Comparison of ENCODE assay signal across 8 cellular contexts in the genomic region with DNA sequence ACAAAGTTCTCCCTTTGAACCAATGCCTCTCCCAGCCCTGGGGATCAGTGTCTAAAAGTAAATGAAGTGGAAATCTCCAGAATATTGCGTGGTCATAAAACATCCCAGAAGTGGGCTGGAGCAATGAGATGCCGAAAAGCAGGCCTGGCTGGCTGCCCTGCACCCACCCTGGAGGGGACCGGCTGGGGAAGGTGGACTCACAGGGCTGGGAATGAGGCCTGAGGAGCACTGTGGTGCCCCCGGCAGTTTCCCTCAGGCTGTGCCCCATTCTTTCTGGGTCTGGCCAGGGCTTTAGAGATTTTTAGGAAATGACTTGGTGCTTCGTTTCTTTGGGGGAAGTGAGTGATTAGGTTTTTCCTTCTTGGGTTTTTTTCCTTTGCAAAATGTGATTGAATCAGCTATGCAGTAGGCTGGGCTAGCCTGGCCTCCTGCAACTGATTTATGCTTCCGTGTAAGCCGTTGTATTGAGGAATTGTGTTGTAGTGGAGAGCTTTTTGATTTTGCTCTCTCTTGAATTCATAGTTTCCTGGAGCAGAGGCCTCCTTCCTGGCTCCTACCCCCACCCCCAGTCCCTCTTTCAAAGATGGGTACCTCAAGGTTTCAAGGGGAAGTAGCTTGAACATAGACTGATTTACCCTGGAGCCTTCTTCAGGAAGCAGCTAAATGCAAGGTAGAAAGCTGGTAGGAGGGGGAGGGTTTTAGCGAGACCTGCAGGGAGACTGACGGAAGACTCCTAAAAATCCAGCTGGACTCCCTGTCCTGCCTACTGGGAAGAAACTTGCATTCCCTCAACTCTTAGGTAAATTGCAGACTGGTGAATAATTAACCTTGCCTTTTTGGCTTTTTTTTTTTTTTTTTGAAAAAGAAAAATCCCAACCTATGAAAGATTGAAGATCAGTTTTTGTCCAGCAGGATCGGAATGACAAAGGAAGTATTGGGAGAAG.
DNase-seq lines count a peak whose midpoint lies in the region; ATAC-seq and TF ChIP-seq lines count a peak whose summit lies in the region.

No MANE protein-coding gene starts in this region.

- ATAC-seq in HG02840 (IDR thresholded peaks at IDR 0.05; ENCODE audit: low FRiP score, unreplicated experiment) (no peak), foreskin keratinocyte (no peak)

- peaks cover 22% of the 10 kb centered on the region for H3K4me1 Mint-ChIP-seq in Calu3 (ENCODE audit: low read depth, unreplicated experiment)

- no peak for TF ChIP-seq POLR2A in ovary (IDR thresholded peaks at IDR 0.05)

- peak overlapping the region; percentile 79 for H3K27ac Mint-ChIP-seq in Calu3 (ENCODE audit: unreplicated experiment)

- peak overlapping the region; percentile 76 for H3K4me3 Mint-ChIP-seq in Calu3 (ENCODE audit: low read depth, unreplicated experiment)

- 54 to 73% (median 56%) methylated on average over 10 of the region's 10 CpGs for WGBS in ovary, 3 donors

- no peak for TF ChIP-seq EP300 in ovary (IDR thresholded peaks at IDR 0.05)

- no peaks in the 10 kb centered on the region for H3K27me3 Mint-ChIP-seq in Calu3 (ENCODE audit: unreplicated experiment)

- H3K9me3 Mint-ChIP-seq in Calu3 (ENCODE audit: low read depth, unreplicated experiment) = no peaks in the 10 kb centered on the region

- H3K36me3 Mint-ChIP-seq in Calu3 (ENCODE audit: insufficient read depth, unreplicated experiment) = peaks cover 35% of the 10 kb centered on the region

- CTCF ChIA-PET in Calu3 (lab: Charles Lee) = interaction anchor here (0.5 to 1.8 kb wide), 2 partner anchors 20 to 180 kb away, joined by 4 to 5 read pairs; no protein-coding TSS in a partner anchor

- DNase-seq in Calu3 (no peak), NOMO-1 treated with dmso at 0.1 percent for 144 hours (lab: John Stamatoyannopoulos, UW; ENCODE audit: unreplicated experiment) (peak; percentile 21), epithelial cell of proximal tubule (ENCODE audit: low read depth) (no peak), ovary (no peak), foreskin keratinocyte (no peak), GM13976 (ENCODE audit: low spot score) (no peak)
- DNase-seq in stimulated activated CD4-positive, alpha-beta T cell treated with anti-CD3 and anti-CD28 coated beads, Interleukin-4, amount 100 ng/mL, for 1 hour = no peak

- no peaks in the 10 kb centered on the region for H3K27me3 ChIP-seq in ovary
- H3K27me3 ChIP-seq in foreskin keratinocyte = no peaks in the 10 kb centered on the region

- intact Hi-C loops in Calu3 (cut with micrococcal nuclease; ENCODE audit: unreplicated experiment) (no loop called here), ovary (cut with DNase I) (loop anchor here in 1 of 4 donors (5.0 kb wide), 1 partner anchor 286 kb away; no protein-coding TSS in a partner anchor)

- no peaks in the 10 kb centered on the region for H3K36me3 ChIP-seq in ovary

- no peaks in the 10 kb centered on the region for H3K9me3 ChIP-seq in ovary

- H3K4me3 ChIP-seq in epithelial cell of proximal tubule (ENCODE audit: low read depth, low read length) (peak overlapping the region; percentile 75), ovary (no peak overlapping the region)

- BruUV-seq in Calu3 (replicated peaks; lab: Mats Ljungman, UMichigan) = no TSS peak

- H3K27ac ChIP-seq in ovary (peak overlapping the region; percentile 35 to 81), foreskin keratinocyte (no peak overlapping the region)

- peaks cover 13% of the 10 kb centered on the region for H3K4me1 ChIP-seq in ovary (ENCODE audit: insufficient read depth)
- peaks cover 15% of the 10 kb centered on the region for H3K4me1 ChIP-seq in foreskin keratinocyte

- in situ Hi-C loops in GM13976 (cut with MboI; ENCODE audit: low sequenced_read_pairs, unreplicated experiment) = no loop called here

- TF ChIP-seq CTCF in Calu3 (IDR thresholded peaks at IDR 0.05; ENCODE audit: unreplicated experiment) (no peak), epithelial cell of proximal tubule (conservative IDR thresholded peaks at IDR 0.05; ENCODE audit: low read depth, low read length) (no peak), ovary (IDR thresholded peaks at IDR 0.05) (no peak), foreskin keratinocyte (conservative IDR thresholded peaks at IDR 0.05) (no peak), GM13976 (IDR thresholded peaks at IDR 0.05; ENCODE audit: borderline replicate concordance, control extremely low read depth, extremely low read depth, insufficient read depth, missing control alignments) (no peak)
